ENCODE assay signal across 17 cellular contexts in genomic region chr13:93771782-93772181, GRCh38.
"Had no signal": no experiment of that assay in that cellular context is flagged by ENCODE, and none has a peak within 500 bp of the region (broad histone marks: within the 10 kb centered on the region; RNA-seq: fewer than 3 reads in every experiment).

No MANE protein-coding gene starts in this region.

- H3K4me2 ChIP-seq: hepatocyte had no signal

- H3K27ac ChIP-seq: breast epithelium, hepatocyte, left ventricle myocardium inferior had no signal

- H3K4me1 ChIP-seq: breast epithelium had no signal

- H3K36me3 ChIP-seq: breast epithelium, left ventricle myocardium inferior had no signal

- H3K79me2 ChIP-seq: hepatocyte had no signal

- H3K27me3 ChIP-seq: breast epithelium, hepatocyte had no signal

- H3K9me3 ChIP-seq: breast epithelium, left ventricle myocardium inferior had no signal

- DNase-seq: activated B cell treated with CpG ODN at 0.5 μM for 24 hours; activated CD4-positive, alpha-beta T cell treated with anti-CD3 and anti-CD28 coated beads, Interleukin-2, amount 10 ng/mL, durations not matched to agents 24 days and 14 days; activated CD8-positive, alpha-beta memory T cell treated with anti-CD3 and anti-CD28 coated beads, Interleukin-2, amount 50 U/mL, for 4 hours; activated CD8-positive, alpha-beta T cell treated with anti-CD3 and anti-CD28 coated beads, Interleukin-2, amount 10 ng/mL, durations not matched to agents 7 days and 5 days; activated gamma-delta T cell; activated T-cell treated with anti-CD3 and anti-CD28 coated beads, Interleukin-2, amount 50 U/mL, for 48 hours; amygdala; dermis blood vessel endothelial cell; effector memory CD8-positive, alpha-beta T cell; kidney; left ventricle myocardium inferior; mesenchymal stem cell; occipital lobe; right cardiac atrium; T-helper 2 cell had no signal

- FAIRE-seq: kidney had no signal

- H2AFZ ChIP-seq: hepatocyte had no signal

- H3K4me3 ChIP-seq: breast epithelium, hepatocyte, left ventricle myocardium inferior had no signal
